ENCODE assay signal across 1 cellular context in genomic region chr17:57953219-57953618, GRCh38.
TF ChIP-seq lines count a peak whose summit lies in the region.

No MANE protein-coding gene starts in this region.

TF ChIP-seq in HepG2, 621 proteins besides CTCF, POLR2A, EP300 and RAD21 (continued from another document and continues in another):
- no peak for TF ChIP-seq ZHX2 (IDR thresholded peaks at IDR 0.05; ENCODE audit: low read depth)
- no peak for TF ChIP-seq ZHX2 (CRISPR knock-in tag; IDR thresholded peaks at IDR 0.05; ENCODE audit: borderline replicate concordance)
- no peak for TF ChIP-seq ZNF737 (CRISPR knock-in tag; IDR thresholded peaks at IDR 0.05; ENCODE audit: borderline replicate concordance)
- TF ChIP-seq RBM39 (IDR thresholded peaks at IDR 0.05; ENCODE audit: low read depth, low read length, poor library complexity, severe bottlenecking) = no peak
- TF ChIP-seq MXD3 (CRISPR knock-in tag; IDR thresholded peaks at IDR 0.05) = no peak
- no peak for TF ChIP-seq ZNF501 (CRISPR knock-in tag; IDR thresholded peaks at IDR 0.05)
- TF ChIP-seq IRF9 (CRISPR knock-in tag; IDR thresholded peaks at IDR 0.05; ENCODE audit: borderline replicate concordance) = no peak
- TF ChIP-seq EZH2 (conservative IDR thresholded peaks at IDR 0.05; ENCODE audit: low read depth, low read length) = no peak
- TF ChIP-seq SNRNP70 (IDR thresholded peaks at IDR 0.05; ENCODE audit: low read depth, low read length) = no peak
- no peak for TF ChIP-seq SMAD3 (CRISPR knock-in tag; IDR thresholded peaks at IDR 0.05)
- TF ChIP-seq ATF7 (IDR thresholded peaks at IDR 0.05) = no peak
- TF ChIP-seq ATF7 (CRISPR knock-in tag; IDR thresholded peaks at IDR 0.05) = no peak
- TF ChIP-seq ATRX (CRISPR knock-in tag; IDR thresholded peaks at IDR 0.05; ENCODE audit: borderline replicate concordance) = no peak
- TF ChIP-seq ZNF234 (CRISPR knock-in tag; conservative IDR thresholded peaks at IDR 0.05) = no peak
- TF ChIP-seq SAFB2 (CRISPR knock-in tag; IDR thresholded peaks at IDR 0.05; ENCODE audit: borderline replicate concordance, low read depth) = no peak
- TF ChIP-seq DNMT1 (CRISPR knock-in tag; IDR thresholded peaks at IDR 0.05) = no peak
- TF ChIP-seq TBX2 (CRISPR knock-in tag; IDR thresholded peaks at IDR 0.05; ENCODE audit: borderline replicate concordance) = peak; percentile 73
- no peak for TF ChIP-seq MZF1 (CRISPR knock-in tag; IDR thresholded peaks at IDR 0.05; ENCODE audit: borderline replicate concordance)
- TF ChIP-seq FOXK1 (CRISPR knock-in tag; IDR thresholded peaks at IDR 0.05; ENCODE audit: borderline replicate concordance, low read depth) = peak; percentile 28; the same call in 1 of the 2 replicates
- TF ChIP-seq REL (CRISPR knock-in tag; conservative IDR thresholded peaks at IDR 0.05) = no peak
- TF ChIP-seq XBP1 (CRISPR knock-in tag; IDR thresholded peaks at IDR 0.05) = no peak
- no peak for TF ChIP-seq SOX13 (IDR thresholded peaks at IDR 0.05)
- no peak for TF ChIP-seq SOX13 (CRISPR knock-in tag; conservative IDR thresholded peaks at IDR 0.05 in 1 of 2, IDR thresholded peaks at IDR 0.05 in 1 of 2)
- TF ChIP-seq IKZF4 (CRISPR knock-in tag; IDR thresholded peaks at IDR 0.05; ENCODE audit: borderline replicate concordance, low read depth, not compliant biosample characterization) = no peak
- no peak for TF ChIP-seq KDM4B (CRISPR knock-in tag; IDR thresholded peaks at IDR 0.05)
- TF ChIP-seq MLX (CRISPR knock-in tag; IDR thresholded peaks at IDR 0.05) = no peak
- no peak for TF ChIP-seq ZFYVE20 (CRISPR knock-in tag; IDR thresholded peaks at IDR 0.05; ENCODE audit: borderline replicate concordance, low read depth)
- no peak for TF ChIP-seq ZNF615 (CRISPR knock-in tag; IDR thresholded peaks at IDR 0.05; ENCODE audit: borderline replicate concordance)
- no peak for TF ChIP-seq FOXP1 (IDR thresholded peaks at IDR 0.05)
- no peak for TF ChIP-seq FOXP1 (CRISPR knock-in tag; IDR thresholded peaks at IDR 0.05)
- no peak for TF ChIP-seq CSRNP1 (CRISPR knock-in tag; IDR thresholded peaks at IDR 0.05)
- TF ChIP-seq ZMYM2 (CRISPR knock-in tag; IDR thresholded peaks at IDR 0.05) = no peak
- peak; percentile 88 for TF ChIP-seq RARA (CRISPR knock-in tag; IDR thresholded peaks at IDR 0.05)
- no peak for TF ChIP-seq U2AF2 (IDR thresholded peaks at IDR 0.05; ENCODE audit: low read depth, low read length)
- peak; percentile 34; the same call in 1 of the 2 replicates for TF ChIP-seq HMG20A (CRISPR knock-in tag; IDR thresholded peaks at IDR 0.05; ENCODE audit: borderline replicate concordance)
- no peak for TF ChIP-seq MTA1 (CRISPR knock-in tag; IDR thresholded peaks at IDR 0.05; ENCODE audit: borderline replicate concordance)
- no peak for TF ChIP-seq PHF5A (CRISPR knock-in tag; IDR thresholded peaks at IDR 0.05; ENCODE audit: low read depth, unreplicated experiment)
- TF ChIP-seq ZNF264 (CRISPR knock-in tag; IDR thresholded peaks at IDR 0.05) = no peak
- TF ChIP-seq DNMT3B (CRISPR knock-in tag; conservative IDR thresholded peaks at IDR 0.05) = no peak
- no peak for TF ChIP-seq MBNL3 (CRISPR knock-in tag; conservative IDR thresholded peaks at IDR 0.05)
- TF ChIP-seq ZNF274 (CRISPR knock-in tag; IDR thresholded peaks at IDR 0.05) = no peak
- no peak for TF ChIP-seq MAFF (IDR thresholded peaks at IDR 0.05; ENCODE audit: low read depth, low read length)
- peak; percentile 31; the same call in 1 of the 2 replicates for TF ChIP-seq ELF3 (CRISPR knock-in tag; IDR thresholded peaks at IDR 0.05)
- no peak for TF ChIP-seq ZNF510 (CRISPR knock-in tag; IDR thresholded peaks at IDR 0.05; ENCODE audit: low read depth)
- no peak for TF ChIP-seq ZNF282 (IDR thresholded peaks at IDR 0.05; ENCODE audit: partially characterized antibody)
- no peak for TF ChIP-seq ZBTB21 (CRISPR knock-in tag; IDR thresholded peaks at IDR 0.05)
- TF ChIP-seq RNF219 (CRISPR knock-in tag; IDR thresholded peaks at IDR 0.05) = no peak
- no peak for TF ChIP-seq HCFC1 (IDR thresholded peaks at IDR 0.05; ENCODE audit: low read depth, low read length)
- no peak for TF ChIP-seq TRIM24 (CRISPR knock-in tag; IDR thresholded peaks at IDR 0.05)
- peak; percentile 46; the same call in 1 of the 2 replicates for TF ChIP-seq MIER3 (CRISPR knock-in tag; IDR thresholded peaks at IDR 0.05; ENCODE audit: borderline replicate concordance)
- peak; percentile 58; the same call in 1 of the 2 replicates for TF ChIP-seq HDAC2 (CRISPR knock-in tag; IDR thresholded peaks at IDR 0.05)
- TF ChIP-seq KLF13 (CRISPR knock-in tag; IDR thresholded peaks at IDR 0.05) = no peak
- peak; percentile 65; the same call in 1 of the 2 replicates for TF ChIP-seq NR2C2 (CRISPR knock-in tag; IDR thresholded peaks at IDR 0.05; ENCODE audit: borderline replicate concordance)
- peak; percentile 75 for TF ChIP-seq NR2F6 (IDR thresholded peaks at IDR 0.05)
- TF ChIP-seq NR2F6 (CRISPR knock-in tag; IDR thresholded peaks at IDR 0.05) = peak; percentile 91
- peak; percentile 60 for TF ChIP-seq RFX3 (CRISPR knock-in tag; IDR thresholded peaks at IDR 0.05)
- 0 out of 2 replicates have a peak, but pooled peaks have one; percentile 6 for TF ChIP-seq TCF7 (IDR thresholded peaks at IDR 0.05; ENCODE audit: low read depth)
- peak; percentile 21; the same call in 1 of the 2 replicates for TF ChIP-seq ZNF205 (CRISPR knock-in tag; IDR thresholded peaks at IDR 0.05)
- no peak for TF ChIP-seq ARNT2 (CRISPR knock-in tag; IDR thresholded peaks at IDR 0.05; ENCODE audit: low read depth)
- TF ChIP-seq ZNF431 (CRISPR knock-in tag; IDR thresholded peaks at IDR 0.05; ENCODE audit: borderline replicate concordance, low read depth) = no peak
- peak; percentile 60 for TF ChIP-seq PAXIP1 (CRISPR knock-in tag; conservative IDR thresholded peaks at IDR 0.05)
